In genomic region chr1:109274533-109275476, GRCh38 we compare ENCODE assay signal across 9 cellular contexts. TPM values are rescaled to one million over a fixed set of nuclear protein-coding genes. Genes with fewer than 3 reads are reported as not detected.
A peak's percentile ranks its signal among the peaks of the same experiment; 100 is the strongest.
DNase-seq lines count a peak whose midpoint lies in the region; ATAC-seq lines count a peak whose summit lies in the region.
"Had no signal": no experiment of that assay in that cellular context is flagged by ENCODE, and none has a peak within 500 bp of the region (broad histone marks: within the 10 kb centered on the region; RNA-seq: fewer than 3 reads in every experiment).

No MANE protein-coding gene starts in this region.

- no peaks in the 10 kb centered on the region for H4K20me1 ChIP-seq in BLaER1

- H3K9me3 ChIP-seq in BLaER1, result no peaks in the 10 kb centered on the region
- no peaks in the 10 kb centered on the region for H3K9me3 ChIP-seq in mesodermal cell (ENCODE audit: control insufficient read depth, low read length)

- WGBS in mesodermal cell (ENCODE audit: insufficient coverage in 2 of 2), 2 experiments, result 52 to 54% methylated on average over 9 to 14 of the region's 24 CpGs

- DNase-seq in NCI-H1092 (lab: John Stamatoyannopoulos, UW), result peak; percentile 23
- DNase-seq in caudate nucleus (lab: John Stamatoyannopoulos, UW), result peak in 2 of 61 donors; percentile 26 to 35
- DNase-seq in G401 (ENCODE audit: low spot score), result no peak
- no peak for DNase-seq in activated CD8-positive, alpha-beta memory T cell treated with anti-CD3 and anti-CD28 coated beads, Interleukin-2, amount 50 U/mL, for 4 hours
- DNase-seq: NCI-H1105 had no signal

- H3K4me1 ChIP-seq in BLaER1, result peaks cover 19% of the 10 kb centered on the region
- peaks cover 32% of the 10 kb centered on the region for H3K4me1 ChIP-seq in mesodermal cell (ENCODE audit: control insufficient read depth, insufficient read depth, low read length, poor library complexity, severe bottlenecking)

- H3K36me3 ChIP-seq in BLaER1 (peaks cover 58% of the 10 kb centered on the region), mesodermal cell (ENCODE audit: control insufficient read depth, insufficient read depth, low read length) (peaks cover 21% of the 10 kb centered on the region)

- H3K27ac ChIP-seq in BLaER1 (peak overlapping the region; percentile 58), caudate nucleus (ENCODE audit: low read depth, low read length) (peak overlapping the region; percentile 76), mesodermal cell (ENCODE audit: low read depth, low read length, severe bottlenecking) (peak overlapping the region; percentile 66)

- H3K4me3 ChIP-seq in BLaER1 (no peak overlapping the region), mesodermal cell (ENCODE audit: extremely low read depth, insufficient read depth, low read length, poor library complexity, severe bottlenecking) (no peak overlapping the region)

- H3K27me3 ChIP-seq in BLaER1, result no peaks in the 10 kb centered on the region

- ATAC-seq in HG03442 (IDR thresholded peaks at IDR 0.05; ENCODE audit: unreplicated experiment) (no peak), HG03520 (IDR thresholded peaks at IDR 0.05; ENCODE audit: unreplicated experiment) (no peak)

- peak overlapping the region; percentile 52 for H3K9ac ChIP-seq in BLaER1

- in situ Hi-C loops in G401 (cut with HindIII; ENCODE audit: low sequenced_read_pairs), result no loop called here

- peak overlapping the region; percentile 76 for H3K4me2 ChIP-seq in BLaER1

RNA-seq across cellular contexts. Expression of gene PSRC1, which starts 8.1 kb away (rescaled TPM):
- 42.2 TPM for polyA plus RNA-seq in mesodermal cell (2013, experiment 1 of 2)
- 41.8 TPM for polyA plus RNA-seq in mesodermal cell (2013, experiment 2 of 2)
- total RNA-seq in G401 (2014; rRNA removed; shearing (Covaris generic)), result 46.8 and 58.2 TPM in 2 replicates

RNA-seq across cellular contexts. Expression of gene CELSR2, which starts 25.5 kb away (rescaled TPM):
- 14.0 TPM for polyA plus RNA-seq in mesodermal cell (2013, experiment 1 of 2)
- 9.2 TPM for polyA plus RNA-seq in mesodermal cell (2013, experiment 2 of 2)
- total RNA-seq in G401 (2014; rRNA removed; shearing (Covaris generic)), result 4.2 and 5.0 TPM in 2 replicates

RNA-seq across cellular contexts. Expression of gene MYBPHL, which starts 32.0 kb away (rescaled TPM):
- polyA plus RNA-seq in mesodermal cell (2013, experiment 1 of 2), result not detected
- not detected for polyA plus RNA-seq in mesodermal cell (2013, experiment 2 of 2)
- total RNA-seq in G401 (2014; rRNA removed; shearing (Covaris generic)), result 0.18 TPM in 1 of 2 replicates, not detected in the other
